ENCODE assay signal across 9 cellular contexts in genomic region chr17:9002610-9003354, GRCh38. TPM values are rescaled to one million over a fixed set of nuclear protein-coding genes. Genes with fewer than 3 reads are reported as not detected.
DNase-seq lines count a peak whose midpoint lies in the region; FAIRE-seq and TF ChIP-seq lines count a peak whose summit lies in the region.
"Had no signal": no experiment of that assay in that cellular context is flagged by ENCODE, and none has a peak within 500 bp of the region (broad histone marks: within the 10 kb centered on the region; RNA-seq: fewer than 3 reads in every experiment).

No MANE protein-coding gene starts in this region.

- no peak for TF ChIP-seq POLR2A in H54 (IDR thresholded peaks at IDR 0.05; ENCODE audit: low read depth, low read length)

- FAIRE-seq in H54 (lab: Jason Lieb, UNC): no peak

- peak; percentile 32 for DNase-seq in activated naive CD4-positive, alpha-beta T cell treated with Interleukin-2 at 50 U/mL for 16 hours
- no peak for DNase-seq in activated naive CD4-positive, alpha-beta T cell (lab: John Stamatoyannopoulos, UW)
- peak; percentile 41 for DNase-seq in activated naive CD4-positive, alpha-beta T cell treated with anti-CD3 and anti-CD28 coated beads, Interleukin-2, amount 50 U/mL, for 16 hours
- peak; percentile 81 for DNase-seq in iPS-NIHi11 (ENCODE audit: low spot score)
- DNase-seq in stimulated activated CD8-positive, alpha-beta memory T cell treated with anti-CD3 and anti-CD28 coated beads, Interleukin-4, amount 100 ng/mL, for 48 hours: peak; percentile 58
- DNase-seq in NCI-H1417 treated with DMSO at 0.1 percent for 48 hours (lab: John Stamatoyannopoulos, UW): no peak
- no peak for DNase-seq in H54 (ENCODE audit: insufficient read length, low spot score)
- no peak for DNase-seq in occipital lobe (lab: John Stamatoyannopoulos, UW)
- DNase-seq: DND-41 had no signal

RNA-seq across cellular contexts. Expression of gene NTN1, which starts 18.5 kb away (rescaled TPM):
- total RNA-seq in occipital lobe: 1.1 TPM

RNA-seq across cellular contexts. Expression of gene PIK3R5, which starts 37.3 kb away (rescaled TPM):
- 0.62 TPM for total RNA-seq in occipital lobe

Comparison
In these comparisons a context has a peak if more than half of its experiments do, and no peak if none do; other contexts are left out.
1. DNase-seq: peak in activated naive CD4-positive, alpha-beta T cell treated with Interleukin-2 at 50 U/mL for 16 hours (single experiment), activated naive CD4-positive, alpha-beta T cell treated with anti-CD3 and anti-CD28 coated beads, Interleukin-2, amount 50 U/mL, for 16 hours (single experiment), iPS-NIHi11 (single experiment) and stimulated activated CD8-positive, alpha-beta memory T cell treated with anti-CD3 and anti-CD28 coated beads, Interleukin-4, amount 100 ng/mL, for 48 hours (single experiment); none in activated naive CD4-positive, alpha-beta T cell (0 of 4), NCI-H1417 treated with DMSO at 0.1 percent for 48 hours (single experiment), H54 (single experiment) and occipital lobe (single experiment).